ENCODE assay signal across 7 cellular contexts in the genomic region with DNA sequence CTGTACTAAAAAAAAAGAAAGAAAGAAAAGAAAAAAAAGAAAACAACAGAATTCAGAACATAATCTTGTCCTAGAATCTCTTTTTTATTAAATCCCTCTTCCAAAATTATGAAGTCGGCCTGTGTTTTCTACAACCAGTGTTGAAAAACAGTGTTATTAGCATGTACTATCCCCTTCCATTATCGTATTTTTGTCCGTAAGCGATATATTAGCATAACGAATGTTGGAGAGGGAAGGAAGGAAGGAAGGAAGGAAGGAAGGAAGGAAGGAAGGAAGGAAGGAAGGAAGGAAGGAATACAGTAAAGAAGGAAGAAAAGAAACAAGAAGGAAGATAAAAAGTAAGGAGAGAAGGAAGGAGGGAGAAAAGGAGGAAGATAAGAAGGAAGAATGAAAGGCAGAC.
"Had no signal": no experiment of that assay in that cellular context is flagged by ENCODE, and none has a peak within 500 bp of the region (broad histone marks: within the 10 kb centered on the region; RNA-seq: fewer than 3 reads in every experiment).

No MANE protein-coding gene starts in this region.

- H3K27ac ChIP-seq: HL-60, KMS-11 had no signal

- H3K9ac ChIP-seq: KMS-11 had no signal

- H3K4me3 ChIP-seq: K562 had no signal

- ATAC-seq: HepG2, K562 had no signal

- DNase-seq: IMR-90, KBM-7, KG1 had no signal
